ENCODE assay signal across 1 cellular context in the genomic region with DNA sequence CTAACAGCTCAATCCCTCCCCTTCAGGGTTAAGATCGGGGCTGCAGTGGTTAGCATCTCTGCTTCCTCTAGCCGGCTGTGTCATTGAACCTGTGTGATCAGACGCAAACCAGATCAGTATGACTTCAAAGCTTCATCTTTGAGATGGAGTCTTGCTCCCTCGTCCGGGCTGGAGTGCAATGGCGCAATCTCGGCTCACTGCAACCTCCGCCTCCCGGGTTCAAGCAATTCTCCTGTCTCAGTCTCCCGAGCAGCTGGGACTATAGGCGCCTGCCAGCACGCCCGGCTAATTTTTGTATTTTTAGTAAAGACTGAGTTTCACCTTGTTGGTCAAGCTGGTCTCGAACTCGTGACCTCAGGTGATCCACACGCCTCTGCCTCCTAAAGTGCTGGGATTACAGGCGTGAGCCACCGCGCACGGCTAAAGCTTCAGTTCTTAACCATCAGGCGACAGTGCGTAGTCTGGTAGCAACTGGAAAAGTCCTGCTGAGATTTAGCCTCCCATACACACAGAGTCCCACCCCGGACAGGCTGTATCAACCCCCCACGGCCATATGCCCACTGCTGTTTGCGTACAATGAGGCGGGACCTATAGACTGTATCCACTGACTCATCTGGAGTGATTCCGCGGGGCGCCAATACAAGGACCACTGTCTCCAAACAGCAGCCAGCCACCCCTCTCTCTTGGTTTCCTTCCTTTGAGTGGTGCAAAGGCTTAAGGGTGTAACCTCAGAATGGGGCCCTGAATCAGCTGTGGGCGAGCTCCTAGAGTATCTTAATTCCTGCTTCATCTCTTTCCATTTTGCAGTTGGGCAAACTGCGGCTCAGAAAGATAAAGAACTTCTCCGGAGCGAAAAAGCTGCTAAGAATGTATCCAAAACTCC.
TF ChIP-seq lines count a peak whose summit lies in the region.

No MANE protein-coding gene starts in this region.

TF ChIP-seq in K562, 482 proteins besides CTCF, POLR2A, EP300 and RAD21 (continued from another document and continues in another):
- TF ChIP-seq, protein P1, sequence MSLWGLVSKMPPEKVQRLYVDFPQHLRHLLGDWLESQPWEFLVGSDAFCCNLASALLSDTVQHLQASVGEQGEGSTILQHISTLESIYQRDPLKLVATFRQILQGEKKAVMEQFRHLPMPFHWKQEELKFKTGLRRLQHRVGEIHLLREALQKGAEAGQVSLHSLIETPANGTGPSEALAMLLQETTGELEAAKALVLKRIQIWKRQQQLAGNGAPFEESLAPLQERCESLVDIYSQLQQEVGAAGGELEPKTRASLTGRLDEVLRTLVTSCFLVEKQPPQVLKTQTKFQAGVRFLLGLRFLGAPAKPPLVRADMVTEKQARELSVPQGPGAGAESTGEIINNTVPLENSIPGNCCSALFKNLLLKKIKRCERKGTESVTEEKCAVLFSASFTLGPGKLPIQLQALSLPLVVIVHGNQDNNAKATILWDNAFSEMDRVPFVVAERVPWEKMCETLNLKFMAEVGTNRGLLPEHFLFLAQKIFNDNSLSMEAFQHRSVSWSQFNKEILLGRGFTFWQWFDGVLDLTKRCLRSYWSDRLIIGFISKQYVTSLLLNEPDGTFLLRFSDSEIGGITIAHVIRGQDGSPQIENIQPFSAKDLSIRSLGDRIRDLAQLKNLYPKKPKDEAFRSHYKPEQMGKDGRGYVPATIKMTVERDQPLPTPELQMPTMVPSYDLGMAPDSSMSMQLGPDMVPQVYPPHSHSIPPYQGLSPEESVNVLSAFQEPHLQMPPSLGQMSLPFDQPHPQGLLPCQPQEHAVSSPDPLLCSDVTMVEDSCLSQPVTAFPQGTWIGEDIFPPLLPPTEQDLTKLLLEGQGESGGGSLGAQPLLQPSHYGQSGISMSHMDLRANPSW (CRISPR knock-in tag; IDR thresholded peaks at IDR 0.05): no peak
- no peak for TF ChIP-seq SMARCC2 (IDR thresholded peaks at IDR 0.05; ENCODE audit: low read depth)
- TF ChIP-seq SREBF2 (CRISPR knock-in tag; IDR thresholded peaks at IDR 0.05): no peak
- TF ChIP-seq, protein P2, sequence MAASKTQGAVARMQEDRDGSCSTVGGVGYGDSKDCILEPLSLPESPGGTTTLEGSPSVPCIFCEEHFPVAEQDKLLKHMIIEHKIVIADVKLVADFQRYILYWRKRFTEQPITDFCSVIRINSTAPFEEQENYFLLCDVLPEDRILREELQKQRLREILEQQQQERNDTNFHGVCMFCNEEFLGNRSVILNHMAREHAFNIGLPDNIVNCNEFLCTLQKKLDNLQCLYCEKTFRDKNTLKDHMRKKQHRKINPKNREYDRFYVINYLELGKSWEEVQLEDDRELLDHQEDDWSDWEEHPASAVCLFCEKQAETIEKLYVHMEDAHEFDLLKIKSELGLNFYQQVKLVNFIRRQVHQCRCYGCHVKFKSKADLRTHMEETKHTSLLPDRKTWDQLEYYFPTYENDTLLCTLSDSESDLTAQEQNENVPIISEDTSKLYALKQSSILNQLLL (CRISPR knock-in tag; IDR thresholded peaks at IDR 0.05; ENCODE audit: borderline replicate concordance): no peak
- no peak for TF ChIP-seq ZNF311 (CRISPR knock-in tag; IDR thresholded peaks at IDR 0.05)
- TF ChIP-seq ZNF644 (tag; IDR thresholded peaks at IDR 0.05; ENCODE audit: low read depth): no peak
- TF ChIP-seq MEF2D (tag; conservative IDR thresholded peaks at IDR 0.05; ENCODE audit: low read depth): no peak
- TF ChIP-seq, protein P3, sequence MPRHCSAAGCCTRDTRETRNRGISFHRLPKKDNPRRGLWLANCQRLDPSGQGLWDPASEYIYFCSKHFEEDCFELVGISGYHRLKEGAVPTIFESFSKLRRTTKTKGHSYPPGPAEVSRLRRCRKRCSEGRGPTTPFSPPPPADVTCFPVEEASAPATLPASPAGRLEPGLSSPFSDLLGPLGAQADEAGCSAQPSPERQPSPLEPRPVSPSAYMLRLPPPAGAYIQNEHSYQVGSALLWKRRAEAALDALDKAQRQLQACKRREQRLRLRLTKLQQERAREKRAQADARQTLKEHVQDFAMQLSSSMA (CRISPR knock-in tag; IDR thresholded peaks at IDR 0.05): no peak
- no peak for TF ChIP-seq ARID1B (IDR thresholded peaks at IDR 0.05)
- TF ChIP-seq SRSF9 (IDR thresholded peaks at IDR 0.05; ENCODE audit: borderline replicate concordance, low read depth, low read length): no peak
- no peak for TF ChIP-seq POLR3G (IDR thresholded peaks at IDR 0.05; ENCODE audit: extremely low read depth, insufficient read length, insufficient replicate concordance)
- no peak for TF ChIP-seq RFX7 (CRISPR knock-in tag; IDR thresholded peaks at IDR 0.05)
- TF ChIP-seq MBD2 (IDR thresholded peaks at IDR 0.05; ENCODE audit: borderline replicate concordance, low read depth): no peak
- TF ChIP-seq ZNF583 (CRISPR knock-in tag; IDR thresholded peaks at IDR 0.05): no peak
- TF ChIP-seq, protein P4, sequence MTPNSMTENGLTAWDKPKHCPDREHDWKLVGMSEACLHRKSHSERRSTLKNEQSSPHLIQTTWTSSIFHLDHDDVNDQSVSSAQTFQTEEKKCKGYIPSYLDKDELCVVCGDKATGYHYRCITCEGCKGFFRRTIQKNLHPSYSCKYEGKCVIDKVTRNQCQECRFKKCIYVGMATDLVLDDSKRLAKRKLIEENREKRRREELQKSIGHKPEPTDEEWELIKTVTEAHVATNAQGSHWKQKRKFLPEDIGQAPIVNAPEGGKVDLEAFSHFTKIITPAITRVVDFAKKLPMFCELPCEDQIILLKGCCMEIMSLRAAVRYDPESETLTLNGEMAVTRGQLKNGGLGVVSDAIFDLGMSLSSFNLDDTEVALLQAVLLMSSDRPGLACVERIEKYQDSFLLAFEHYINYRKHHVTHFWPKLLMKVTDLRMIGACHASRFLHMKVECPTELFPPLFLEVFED (CRISPR knock-in tag; conservative IDR thresholded peaks at IDR 0.05): no peak
- TF ChIP-seq MYC (IDR thresholded peaks at IDR 0.05; ENCODE audit: low read depth, low read length): no peak
- TF ChIP-seq MYC (CRISPR knock-in tag; IDR thresholded peaks at IDR 0.05; ENCODE audit: borderline replicate concordance, low read depth): no peak
- TF ChIP-seq, protein P5, sequence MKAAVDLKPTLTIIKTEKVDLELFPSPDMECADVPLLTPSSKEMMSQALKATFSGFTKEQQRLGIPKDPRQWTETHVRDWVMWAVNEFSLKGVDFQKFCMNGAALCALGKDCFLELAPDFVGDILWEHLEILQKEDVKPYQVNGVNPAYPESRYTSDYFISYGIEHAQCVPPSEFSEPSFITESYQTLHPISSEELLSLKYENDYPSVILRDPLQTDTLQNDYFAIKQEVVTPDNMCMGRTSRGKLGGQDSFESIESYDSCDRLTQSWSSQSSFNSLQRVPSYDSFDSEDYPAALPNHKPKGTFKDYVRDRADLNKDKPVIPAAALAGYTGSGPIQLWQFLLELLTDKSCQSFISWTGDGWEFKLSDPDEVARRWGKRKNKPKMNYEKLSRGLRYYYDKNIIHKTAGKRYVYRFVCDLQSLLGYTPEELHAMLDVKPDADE (conservative IDR thresholded peaks at IDR 0.05; ENCODE audit: control insufficient read depth, low read depth, low read length): no peak
- TF ChIP-seq SPI1 (IDR thresholded peaks at IDR 0.05; ENCODE audit: borderline replicate concordance, low read depth, low read length): no peak
- no peak for TF ChIP-seq IFI16 (CRISPR knock-in tag; IDR thresholded peaks at IDR 0.05)
- no peak for TF ChIP-seq ARNT (IDR thresholded peaks at IDR 0.05)
- TF ChIP-seq ZNF165 (CRISPR knock-in tag; IDR thresholded peaks at IDR 0.05; ENCODE audit: borderline replicate concordance): no peak
- no peak for TF ChIP-seq HMG20B (CRISPR knock-in tag; IDR thresholded peaks at IDR 0.05)
- TF ChIP-seq, protein P6, sequence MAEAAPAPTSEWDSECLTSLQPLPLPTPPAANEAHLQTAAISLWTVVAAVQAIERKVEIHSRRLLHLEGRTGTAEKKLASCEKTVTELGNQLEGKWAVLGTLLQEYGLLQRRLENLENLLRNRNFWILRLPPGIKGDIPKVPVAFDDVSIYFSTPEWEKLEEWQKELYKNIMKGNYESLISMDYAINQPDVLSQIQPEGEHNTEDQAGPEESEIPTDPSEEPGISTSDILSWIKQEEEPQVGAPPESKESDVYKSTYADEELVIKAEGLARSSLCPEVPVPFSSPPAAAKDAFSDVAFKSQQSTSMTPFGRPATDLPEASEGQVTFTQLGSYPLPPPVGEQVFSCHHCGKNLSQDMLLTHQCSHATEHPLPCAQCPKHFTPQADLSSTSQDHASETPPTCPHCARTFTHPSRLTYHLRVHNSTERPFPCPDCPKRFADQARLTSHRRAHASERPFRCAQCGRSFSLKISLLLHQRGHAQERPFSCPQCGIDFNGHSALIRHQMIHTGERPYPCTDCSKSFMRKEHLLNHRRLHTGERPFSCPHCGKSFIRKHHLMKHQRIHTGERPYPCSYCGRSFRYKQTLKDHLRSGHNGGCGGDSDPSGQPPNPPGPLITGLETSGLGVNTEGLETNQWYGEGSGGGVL (CRISPR knock-in tag; IDR thresholded peaks at IDR 0.05): no peak
- TF ChIP-seq ZNF174 (CRISPR knock-in tag; IDR thresholded peaks at IDR 0.05): no peak
- no peak for TF ChIP-seq TBL1XR1 (IDR thresholded peaks at IDR 0.05; ENCODE audit: low read length in 2 of 2)
- TF ChIP-seq NR2C1 (IDR thresholded peaks at IDR 0.05): no peak
- no peak for TF ChIP-seq NR2C1 (tag; IDR thresholded peaks at IDR 0.05)
- no peak for TF ChIP-seq ZNF253 (CRISPR knock-in tag; conservative IDR thresholded peaks at IDR 0.05)
- TF ChIP-seq GTF2E2 (tag; IDR thresholded peaks at IDR 0.05): no peak
- TF ChIP-seq, protein P7, sequence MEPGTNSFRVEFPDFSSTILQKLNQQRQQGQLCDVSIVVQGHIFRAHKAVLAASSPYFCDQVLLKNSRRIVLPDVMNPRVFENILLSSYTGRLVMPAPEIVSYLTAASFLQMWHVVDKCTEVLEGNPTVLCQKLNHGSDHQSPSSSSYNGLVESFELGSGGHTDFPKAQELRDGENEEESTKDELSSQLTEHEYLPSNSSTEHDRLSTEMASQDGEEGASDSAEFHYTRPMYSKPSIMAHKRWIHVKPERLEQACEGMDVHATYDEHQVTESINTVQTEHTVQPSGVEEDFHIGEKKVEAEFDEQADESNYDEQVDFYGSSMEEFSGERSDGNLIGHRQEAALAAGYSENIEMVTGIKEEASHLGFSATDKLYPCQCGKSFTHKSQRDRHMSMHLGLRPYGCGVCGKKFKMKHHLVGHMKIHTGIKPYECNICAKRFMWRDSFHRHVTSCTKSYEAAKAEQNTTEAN (CRISPR knock-in tag; IDR thresholded peaks at IDR 0.05): no peak
- TF ChIP-seq, protein P8, sequence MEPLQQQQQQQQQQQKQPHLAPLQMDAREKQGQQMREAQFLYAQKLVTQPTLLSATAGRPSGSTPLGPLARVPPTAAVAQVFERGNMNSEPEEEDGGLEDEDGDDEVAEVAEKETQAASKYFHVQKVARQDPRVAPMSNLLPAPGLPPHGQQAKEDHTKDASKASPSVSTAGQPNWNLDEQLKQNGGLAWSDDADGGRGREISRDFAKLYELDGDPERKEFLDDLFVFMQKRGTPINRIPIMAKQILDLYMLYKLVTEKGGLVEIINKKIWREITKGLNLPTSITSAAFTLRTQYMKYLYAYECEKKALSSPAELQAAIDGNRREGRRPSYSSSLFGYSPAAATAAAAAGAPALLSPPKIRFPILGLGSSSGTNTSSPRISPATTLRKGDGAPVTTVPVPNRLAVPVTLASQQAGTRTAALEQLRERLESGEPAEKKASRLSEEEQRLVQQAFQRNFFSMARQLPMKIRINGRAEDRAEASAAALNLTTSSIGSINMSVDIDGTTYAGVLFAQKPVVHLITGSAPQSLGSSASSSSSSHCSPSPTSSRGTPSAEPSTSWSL (CRISPR knock-in tag; IDR thresholded peaks at IDR 0.05; ENCODE audit: borderline replicate concordance): no peak
- peak; percentile 69; the same call in 1 of the 2 replicates for TF ChIP-seq FOXP1 (CRISPR knock-in tag; IDR thresholded peaks at IDR 0.05)
- TF ChIP-seq TEAD2 (tag; IDR thresholded peaks at IDR 0.05): no peak
- TF ChIP-seq ZNF79 (CRISPR knock-in tag; IDR thresholded peaks at IDR 0.05; ENCODE audit: low read depth): no peak
- 0 out of 2 replicates have a peak, but pooled peaks have one; percentile 7 for TF ChIP-seq TCF3 (CRISPR knock-in tag; IDR thresholded peaks at IDR 0.05)
- TF ChIP-seq FOXJ3 (CRISPR knock-in tag; IDR thresholded peaks at IDR 0.05): no peak
- TF ChIP-seq ZNF584 (CRISPR knock-in tag; IDR thresholded peaks at IDR 0.05; ENCODE audit: low read depth): 0 out of 2 replicates have a peak, but pooled peaks have one; percentile 73
- TF ChIP-seq PTBP1 (IDR thresholded peaks at IDR 0.05; ENCODE audit: low read depth, low read length): no peak
- TF ChIP-seq BCL6 (CRISPR knock-in tag; IDR thresholded peaks at IDR 0.05): no peak
- TF ChIP-seq, protein P9, sequence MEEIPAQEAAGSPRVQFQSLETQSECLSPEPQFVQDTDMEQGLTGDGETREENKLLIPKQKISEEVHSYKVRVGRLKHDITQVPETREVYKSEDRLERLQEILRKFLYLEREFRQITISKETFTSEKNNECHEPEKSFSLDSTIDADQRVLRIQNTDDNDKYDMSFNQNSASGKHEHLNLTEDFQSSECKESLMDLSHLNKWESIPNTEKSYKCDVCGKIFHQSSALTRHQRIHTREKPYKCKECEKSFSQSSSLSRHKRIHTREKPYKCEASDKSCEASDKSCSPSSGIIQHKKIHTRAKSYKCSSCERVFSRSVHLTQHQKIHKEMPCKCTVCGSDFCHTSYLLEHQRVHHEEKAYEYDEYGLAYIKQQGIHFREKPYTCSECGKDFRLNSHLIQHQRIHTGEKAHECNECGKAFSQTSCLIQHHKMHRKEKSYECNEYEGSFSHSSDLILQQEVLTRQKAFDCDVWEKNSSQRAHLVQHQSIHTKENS (CRISPR knock-in tag; IDR thresholded peaks at IDR 0.05): no peak
- TF ChIP-seq ADNP (tag; IDR thresholded peaks at IDR 0.05): peak; percentile 96
- no peak for TF ChIP-seq L3MBTL2 (IDR thresholded peaks at IDR 0.05)
- TF ChIP-seq TEAD4 (IDR thresholded peaks at IDR 0.05; ENCODE audit: low read length): no peak
- peak; percentile 24; the same call in 1 of the 2 replicates for TF ChIP-seq TEAD4 (CRISPR knock-in tag; IDR thresholded peaks at IDR 0.05; ENCODE audit: borderline replicate concordance)
- TF ChIP-seq CXXC5 (CRISPR knock-in tag; IDR thresholded peaks at IDR 0.05): peak; percentile 32; the same call in 1 of the 2 replicates
- TF ChIP-seq GATAD2A (IDR thresholded peaks at IDR 0.05): no peak
- TF ChIP-seq, protein P10, sequence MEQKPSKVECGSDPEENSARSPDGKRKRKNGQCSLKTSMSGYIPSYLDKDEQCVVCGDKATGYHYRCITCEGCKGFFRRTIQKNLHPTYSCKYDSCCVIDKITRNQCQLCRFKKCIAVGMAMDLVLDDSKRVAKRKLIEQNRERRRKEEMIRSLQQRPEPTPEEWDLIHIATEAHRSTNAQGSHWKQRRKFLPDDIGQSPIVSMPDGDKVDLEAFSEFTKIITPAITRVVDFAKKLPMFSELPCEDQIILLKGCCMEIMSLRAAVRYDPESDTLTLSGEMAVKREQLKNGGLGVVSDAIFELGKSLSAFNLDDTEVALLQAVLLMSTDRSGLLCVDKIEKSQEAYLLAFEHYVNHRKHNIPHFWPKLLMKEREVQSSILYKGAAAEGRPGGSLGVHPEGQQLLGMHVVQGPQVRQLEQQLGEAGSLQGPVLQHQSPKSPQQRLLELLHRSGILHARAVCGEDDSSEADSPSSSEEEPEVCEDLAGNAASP (IDR thresholded peaks at IDR 0.05): no peak
- no peak for TF ChIP-seq RBM25 (IDR thresholded peaks at IDR 0.05; ENCODE audit: low read depth, low read length, severe bottlenecking)
- no peak for TF ChIP-seq ZNF668 (CRISPR knock-in tag; IDR thresholded peaks at IDR 0.05)
- TF ChIP-seq CAMTA2 (CRISPR knock-in tag; conservative IDR thresholded peaks at IDR 0.05): no peak
- TF ChIP-seq ZEB2 (IDR thresholded peaks at IDR 0.05): no peak
- no peak for TF ChIP-seq SMARCA5 (IDR thresholded peaks at IDR 0.05)
- TF ChIP-seq MYBL2 (IDR thresholded peaks at IDR 0.05; ENCODE audit: low read depth): no peak
- no peak for TF ChIP-seq MYBL2 (CRISPR knock-in tag; IDR thresholded peaks at IDR 0.05; ENCODE audit: borderline replicate concordance)
